Comparison of ENCODE assay signal across 8 cellular contexts in the genomic region with DNA sequence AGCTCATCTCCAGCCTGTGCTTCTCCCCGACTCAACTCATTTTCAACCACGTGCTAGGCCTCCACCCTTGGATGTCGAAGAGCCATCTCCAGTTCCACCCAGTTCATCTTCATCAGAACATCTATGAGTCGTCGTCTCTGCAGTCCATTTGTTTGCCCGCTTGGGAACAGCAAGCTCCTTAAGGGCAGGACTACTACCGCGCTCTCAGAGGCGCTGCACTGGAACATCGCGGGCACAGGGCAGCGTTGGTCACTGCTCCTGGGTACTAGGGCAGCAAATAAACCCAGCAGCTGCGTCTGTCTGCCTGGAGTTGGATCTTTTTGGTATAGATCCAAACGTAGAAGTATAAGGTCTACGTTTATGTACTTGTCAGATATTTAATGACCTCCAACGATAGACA. TPM values are rescaled to one million over a fixed set of nuclear protein-coding genes. Genes with fewer than 3 reads are reported as not detected.
DNase-seq lines count a peak whose midpoint lies in the region; ATAC-seq and TF ChIP-seq lines count a peak whose summit lies in the region.

No MANE protein-coding gene starts in this region.

- TF ChIP-seq EP300 in stomach (IDR thresholded peaks at IDR 0.05): no peak

- H3K27ac ChIP-seq in CD4-positive, alpha-beta memory T cell (ENCODE audit: low read depth, low read length): peak overlapping the region; percentile 92
- H3K27ac ChIP-seq in mammary epithelial cell (ENCODE audit: insufficient read depth, low read depth, low read length): peak overlapping the region; percentile 35
- peak overlapping the region; percentile 92 for H3K27ac ChIP-seq in layer of hippocampus (ENCODE audit: low read depth, low read length)
- H3K27ac ChIP-seq in stomach: peak overlapping the region; percentile 79 to 97 (median 92)

- dilution Hi-C loops in mammary epithelial cell (cut with HindIII; ENCODE audit: low sequenced_read_pairs): no loop called here

- TF ChIP-seq POLR2A in stomach (IDR thresholded peaks at IDR 0.05): no peak

- H3K4me1 ChIP-seq in CD4-positive, alpha-beta memory T cell (ENCODE audit: insufficient read depth, low read length): peaks cover 39% of the 10 kb centered on the region
- H3K4me1 ChIP-seq in mammary epithelial cell (ENCODE audit: insufficient read depth, low read length) (peaks cover 5% of the 10 kb centered on the region), stomach (peaks cover 7 to 46% (median 25%) of the 10 kb centered on the region in 4 donors)

- POLR2A ChIA-PET in CD4-positive, alpha-beta memory T cell (lab: Charles Lee; ENCODE audit: partially characterized antibody): interaction anchor here (0.7 to 6.9 kb wide), 7 partner anchors 12 to 50 kb away, joined by 4 to 61 read pairs (median 4); no protein-coding TSS in a partner anchor

- peak overlapping the region; percentile 100 for H2AFZ ChIP-seq in mammary epithelial cell (ENCODE audit: low read depth, low read length)

- WGBS in mammary epithelial cell (ENCODE audit: low coverage, missing lambda C conversion rate): 40% methylated on average over 16 of the region's 16 CpGs
- 57 to 62% (median 59%) methylated on average over 16 of the region's 16 CpGs for WGBS in stomach, 5 donors

- no peaks in the 10 kb centered on the region for H3K27me3 ChIP-seq in CD4-positive, alpha-beta memory T cell (ENCODE audit: insufficient read depth, low read length)
- H3K27me3 ChIP-seq in mammary epithelial cell (ENCODE audit: insufficient read depth, low read length) (no peaks in the 10 kb centered on the region), layer of hippocampus (ENCODE audit: control insufficient read depth, insufficient read depth, low read length) (no peaks in the 10 kb centered on the region), stomach (peaks cover 0 to 14% (median 8%) of the 10 kb centered on the region in 3 donors)

- intact Hi-C loops in CD4-positive, alpha-beta memory T cell (cut with micrococcal nuclease): no loop called here
- intact Hi-C loops in mammary epithelial cell (cut with micrococcal nuclease) (no loop called here), stomach (cut with DNase I; ENCODE audit: low total_unique reads) (no loop called here)

- H3K27ac Mint-ChIP-seq in CD4-positive, alpha-beta memory T cell: peak overlapping the region; percentile 86 to 98 (median 91)

- peak overlapping the region; percentile 87 to 90 for H3K4me3 ChIP-seq in CD4-positive, alpha-beta memory T cell (ENCODE audit: low read length in 2 of 2)
- H3K4me3 ChIP-seq in mammary epithelial cell (replicated peaks in 1 of 3; ENCODE audit: insufficient read depth in 1 of 3, low read depth in 2 of 3, low read length in 3 of 3): peak overlapping the region; percentile 68 to 93 (median 72)
- H3K4me3 ChIP-seq in stomach: peak overlapping the region; percentile 63 to 94 (median 79)

- DNase-seq in CD4-positive, alpha-beta memory T cell: no peak
- DNase-seq in NCI-H345 treated with DMSO at 0.1 percent for 48 hours (lab: John Stamatoyannopoulos, UW; ENCODE audit: unreplicated experiment) (peak; percentile 17), mammary epithelial cell (no peak), stomach (no peak), MV-4-11 (lab: John Stamatoyannopoulos, UW) (no peak)

- no peaks in the 10 kb centered on the region for H3K36me3 ChIP-seq in CD4-positive, alpha-beta memory T cell (ENCODE audit: insufficient read depth, low read length)
- no peaks in the 10 kb centered on the region for H3K36me3 ChIP-seq in mammary epithelial cell (ENCODE audit: insufficient read depth, low read length)
- no peaks in the 10 kb centered on the region for H3K36me3 ChIP-seq in stomach

- no peaks in the 10 kb centered on the region for H4K20me1 ChIP-seq in mammary epithelial cell (ENCODE audit: insufficient read depth, low read length)

- no peaks in the 10 kb centered on the region for H3K79me2 ChIP-seq in mammary epithelial cell (ENCODE audit: insufficient read depth, low read length)

- peaks cover 0 to 19% of the 10 kb centered on the region in 2 donors for H3K36me3 Mint-ChIP-seq in CD4-positive, alpha-beta memory T cell

- H3K9me3 ChIP-seq in CD4-positive, alpha-beta memory T cell (ENCODE audit: control insufficient read depth in 1 of 2, low read length in 2 of 2): no peaks in the 10 kb centered on the region
- H3K9me3 ChIP-seq in mammary epithelial cell (replicated peaks; ENCODE audit: insufficient read depth, low read length): no peaks in the 10 kb centered on the region
- peaks cover 0 to 6% (median 5%) of the 10 kb centered on the region in 4 donors for H3K9me3 ChIP-seq in stomach

- TF ChIP-seq CTCF in mammary epithelial cell (conservative IDR thresholded peaks at IDR 0.05 in 1 of 2, IDR thresholded peaks at IDR 0.05 in 1 of 2; ENCODE audit: extremely low read depth in 1 of 2, insufficient read depth in 1 of 2, low read depth in 1 of 2, low read length in 2 of 2) (no peak), stomach (IDR thresholded peaks at IDR 0.05) (no peak)

- peaks cover 36 to 55% (median 39%) of the 10 kb centered on the region in 4 donors for H3K4me1 Mint-ChIP-seq in CD4-positive, alpha-beta memory T cell

- peak overlapping the region; percentile 82 for H3K4me2 ChIP-seq in mammary epithelial cell (ENCODE audit: insufficient read depth, low read depth, low read length)

- H3K4me3 Mint-ChIP-seq in CD4-positive, alpha-beta memory T cell: peak overlapping the region; percentile 75 to 94 (median 90)

- peaks cover 0 to 4% (median 0%) of the 10 kb centered on the region in 8 donors for H3K9me3 Mint-ChIP-seq in CD4-positive, alpha-beta memory T cell

- BruUV-seq in mammary epithelial cell (replicated peaks; lab: Mats Ljungman, UMichigan): no TSS peak

- CTCF ChIA-PET in CD4-positive, alpha-beta memory T cell (lab: Charles Lee; ENCODE audit: partially characterized antibody): interaction anchor here (1.9 kb wide), 1 partner anchor 26 kb away, joined by 7 read pairs; no protein-coding TSS in a partner anchor
- CTCF ChIA-PET in mammary epithelial cell (lab: Charles Lee; ENCODE audit: low non-redundant PET): no interaction called here

- no peak overlapping the region for H3K9ac ChIP-seq in mammary epithelial cell (ENCODE audit: insufficient read depth, low read length)

- no peak for ATAC-seq in GM19467 (IDR thresholded peaks at IDR 0.05; ENCODE audit: unreplicated experiment)
- no peak for ATAC-seq in GM19397 (IDR thresholded peaks at IDR 0.05; ENCODE audit: unreplicated experiment)

- in situ Hi-C loops in mammary epithelial cell (cut with MboI; ENCODE audit: low sequenced_read_pairs in 2 of 2): no loop called here

- peaks cover 0 to 4% of the 10 kb centered on the region in 2 donors for H3K27me3 Mint-ChIP-seq in CD4-positive, alpha-beta memory T cell

RNA-seq across cellular contexts. Expression of a gene that starts 0.5 kb away (rescaled TPM):
- total RNA-seq in CD4-positive, alpha-beta memory T cell: 100 to 1,000 TPM; 113 to 118 TPM
- polyA plus RNA-seq in CD4-positive, alpha-beta memory T cell: 10 to 100 TPM in 1 of 2 donors, 1 to 10 TPM in 1; 6.7 to 23.5 TPM
- total RNA-seq in mammary epithelial cell (10 to 100 TPM; 11.0 to 29.7 TPM), stomach (10 to 100 TPM; 11.6 to 77.7 (median 38.5) TPM)
- polyA plus RNA-seq in mammary epithelial cell (6.8 TPM), stomach (10 to 100 TPM; 10.1 to 13.3 (median 12.7) TPM)
- 27.1 TPM for polyA minus RNA-seq in mammary epithelial cell

Comparison
In these comparisons a context has a peak if more than half of its experiments do, and no peak if none do; other contexts are left out.
1. H3K27ac ChIP-seq: peak in every context shown above with its lines; median percentile 92 in CD4-positive, alpha-beta memory T cell; 92 in layer of hippocampus; 92 in stomach; 35 in mammary epithelial cell.